In genomic region chr20:528923-529594, GRCh38 we compare ENCODE assay signal across 9 cellular contexts. TPM values are rescaled to one million over a fixed set of nuclear protein-coding genes. Genes with fewer than 3 reads are reported as not detected.
A peak's percentile ranks its signal among the peaks of the same experiment; 100 is the strongest.
DNase-seq lines count a peak whose midpoint lies in the region; ATAC-seq and TF ChIP-seq lines count a peak whose summit lies in the region.
"Had no signal": no experiment of that assay in that cellular context is flagged by ENCODE, and none has a peak within 500 bp of the region (broad histone marks: within the 10 kb centered on the region; RNA-seq: fewer than 3 reads in every experiment).

No MANE protein-coding gene starts in this region.

- H3K23ac ChIP-seq in mesendoderm (ENCODE audit: low read length), result no peak overlapping the region

- H2BK15ac ChIP-seq in mesendoderm (replicated peaks; ENCODE audit: low read depth), result no peak overlapping the region

- H3K4me2 ChIP-seq in mesendoderm (ENCODE audit: low read length), result no peak overlapping the region

- DNase-seq in BJ (ENCODE audit: low read depth), result peak; percentile 30
- peak; percentile 83 for DNase-seq in HS-5 (ENCODE audit: low read depth)
- DNase-seq in astrocyte of the hippocampus (ENCODE audit: low read depth, low spot score), result peak; percentile 38
- peak; percentile 18 for DNase-seq in mesendoderm
- no peak for DNase-seq in Right ventricle myocardium inferior (ENCODE audit: missing footprints)
- DNase-seq in posterior vena cava (ENCODE audit: low spot score), result no peak
- DNase-seq in omental fat pad (ENCODE audit: low spot score), result no peak
- DNase-seq: NCI-H2171 had no signal

- CTCF ChIA-PET in BJ (lab: Yijun Ruan, JAX), result interaction anchor here (0.6 to 1.4 kb wide), 3 partner anchors 10 to 181 kb away, joined by 3 read pairs; no protein-coding TSS in a partner anchor

- intact Hi-C loops in Right ventricle myocardium inferior (cut with DNase I) (no loop called here), posterior vena cava (cut with DNase I) (no loop called here)

- no peak overlapping the region for H3K27ac ChIP-seq in mesendoderm (ENCODE audit: low read depth, low read length)

- H3K4me1 ChIP-seq in mesendoderm (ENCODE audit: control insufficient read depth, low read depth, low read length), result no peaks in the 10 kb centered on the region

- peaks cover 11% of the 10 kb centered on the region for H3K79me1 ChIP-seq in mesendoderm (ENCODE audit: low read length)

- H4K8ac ChIP-seq in mesendoderm (ENCODE audit: low read depth, low read length), result no peak overlapping the region

- H2BK5ac ChIP-seq in mesendoderm (ENCODE audit: low read length), result no peak overlapping the region

- no peak overlapping the region for H3K18ac ChIP-seq in mesendoderm (ENCODE audit: low read length)

- POLR2A ChIA-PET in BJ (lab: Charles Lee), result no interaction called here

- peaks cover 88% of the 10 kb centered on the region for H3K79me2 ChIP-seq in mesendoderm (ENCODE audit: control insufficient read depth, insufficient read depth, low read length)

- H3K56ac ChIP-seq in mesendoderm (ENCODE audit: low read length), result no peak overlapping the region

- H3K9ac ChIP-seq in mesendoderm (ENCODE audit: low read length), result no peak overlapping the region

- H3K36me3 ChIP-seq in BJ (ENCODE audit: control insufficient read depth, insufficient read depth, low read length), result no peaks in the 10 kb centered on the region
- H3K36me3 ChIP-seq in mesendoderm (ENCODE audit: control insufficient read depth, insufficient read depth, low read length), result no peaks in the 10 kb centered on the region

- H4K5ac ChIP-seq in mesendoderm (ENCODE audit: low read length), result no peak overlapping the region

- no CpG with 5 or more reads among the region's 7 CpGs for WGBS in mesendoderm (ENCODE audit: extremely low coverage, insufficient coverage, low lambda C conversion rate)

- no peak overlapping the region for H3K4me3 ChIP-seq in BJ (ENCODE audit: low read depth, low read length)
- no peak overlapping the region for H3K4me3 ChIP-seq in mesendoderm (ENCODE audit: low read length)

- H3K27me3 ChIP-seq in BJ (ENCODE audit: control insufficient read depth, insufficient read depth, low read length), result no peaks in the 10 kb centered on the region
- H3K27me3 ChIP-seq in mesendoderm (ENCODE audit: insufficient read depth, low read length, poor library complexity), result no peaks in the 10 kb centered on the region

- ATAC-seq in HG02642 (IDR thresholded peaks at IDR 0.05; ENCODE audit: poor library complexity, unreplicated experiment) (no peak), Right ventricle myocardium inferior (no peak), omental fat pad (ENCODE audit: low FRiP score) (no peak)

- no peak overlapping the region for H2BK120ac ChIP-seq in mesendoderm (ENCODE audit: low read depth, low read length)

- H3K4ac ChIP-seq in mesendoderm (ENCODE audit: low read depth, low read length), result no peak overlapping the region

- TF ChIP-seq CTCF in BJ (IDR thresholded peaks at IDR 0.05; ENCODE audit: insufficient read depth, low read depth, low read length), result no peak
- no peak for TF ChIP-seq CTCF in omental fat pad (IDR thresholded peaks at IDR 0.05)

- no peak overlapping the region for H2AK5ac ChIP-seq in mesendoderm (ENCODE audit: low read length)

RNA-seq across cellular contexts. Expression of gene CSNK2A1, which starts 14.5 kb away (rescaled TPM):
- 71.5 and 95.3 TPM in 2 replicates for polyA plus RNA-seq in BJ (2011; rRNA removed)
- polyA minus RNA-seq in BJ (2011; rRNA and poly(A)+ RNA removed), result 95.8 and 121 TPM in 2 replicates
- polyA plus RNA-seq in mesendoderm (2013, experiment 1 of 2), result 180 TPM
- 182 TPM for polyA plus RNA-seq in mesendoderm (2013, experiment 2 of 2)
- total RNA-seq in Right ventricle myocardium inferior (111 TPM), posterior vena cava (10 to 100 TPM; 71.4 to 74.8 TPM), omental fat pad (10 to 100 TPM; 67.3 to 94.8 (median 84.7) TPM)

Comparison
In these comparisons a context has a peak if more than half of its experiments do, and no peak if none do; other contexts are left out.
1. DNase-seq: peak in BJ (single experiment), HS-5 (single experiment), astrocyte of the hippocampus (single experiment) and mesendoderm (single experiment); none in Right ventricle myocardium inferior (single experiment), posterior vena cava (single experiment) and omental fat pad (single experiment).